In genomic region chr12:114220311-114220710, GRCh38 we compare ENCODE assay signal across 26 cellular contexts.
"Had no signal": no experiment of that assay in that cellular context is flagged by ENCODE, and none has a peak within 500 bp of the region (broad histone marks: within the 10 kb centered on the region; RNA-seq: fewer than 3 reads in every experiment).

No MANE protein-coding gene starts in this region.

- H3K9me3 ChIP-seq: ascending aorta had no signal

- H3K4me3 Mint-ChIP-seq: activated B cell treated with CpG ODN at 0.5 μM for 24 hours; activated CD4-positive, alpha-beta T cell treated with anti-CD3 and anti-CD28 coated beads, Interleukin-2, amount 10 ng/mL, durations not matched to agents 24 days and 14 days; activated CD8-positive, alpha-beta memory T cell treated with anti-CD3 and anti-CD28 coated beads, Interleukin-2, amount 10 ng/mL, durations not matched to agents 7 days and 5 days; activated naive CD4-positive, alpha-beta T cell treated with anti-CD3 and anti-CD28 coated beads, Interleukin-2, amount 50 U/mL, for 24 hours; activated naive CD8-positive, alpha-beta T cell treated with anti-CD3 and anti-CD28 coated beads, Interleukin-2, amount 50 U/mL, for 24 hours; activated T-cell treated with anti-CD3 and anti-CD28 coated beads, Interleukin-2, amount 50 U/mL, for 24 hours; activated T-helper 1 cell treated with anti-CD3 and anti-CD28 coated beads, Interleukin-12 subunit alpha, Interleukin-12 subunit beta, Interleukin-2, Interleukin-4 antibody, amounts not matched to agents 30 ng/mL and 10 ng/mL and 1 ng/mL, durations not matched to agents 14 hours and 24 hours and 36 hours; central memory CD8-positive, alpha-beta T cell; IgD-negative memory B cell; T-helper 17 cell had no signal

- H3K27me3 ChIP-seq: ascending aorta, body of pancreas had no signal

- H3K27ac ChIP-seq: ascending aorta, body of pancreas, KMS-11, PC-9 had no signal

- H3K27ac Mint-ChIP-seq: activated B cell treated with CpG ODN at 0.5 μM for 24 hours; activated CD4-positive, alpha-beta T cell treated with anti-CD3 and anti-CD28 coated beads, Interleukin-2, amount 10 ng/mL, durations not matched to agents 24 days and 14 days; activated CD8-positive, alpha-beta memory T cell treated with anti-CD3 and anti-CD28 coated beads, Interleukin-2, amount 10 ng/mL, durations not matched to agents 7 days and 5 days; activated naive CD4-positive, alpha-beta T cell treated with anti-CD3 and anti-CD28 coated beads, Interleukin-2, amount 50 U/mL, for 24 hours; activated naive CD8-positive, alpha-beta T cell treated with anti-CD3 and anti-CD28 coated beads, Interleukin-2, amount 50 U/mL, for 24 hours; activated T-cell treated with anti-CD3 and anti-CD28 coated beads, Interleukin-2, amount 50 U/mL, for 24 hours; activated T-helper 1 cell treated with anti-CD3 and anti-CD28 coated beads, Interleukin-12 subunit alpha, Interleukin-12 subunit beta, Interleukin-2, Interleukin-4 antibody, amounts not matched to agents 30 ng/mL and 10 ng/mL and 1 ng/mL, durations not matched to agents 14 hours and 24 hours and 36 hours; IgD-negative memory B cell; T-helper 17 cell had no signal

- DNase-seq: activated B cell treated with CpG ODN at 0.5 μM for 24 hours; activated CD4-positive, alpha-beta T cell treated with anti-CD3 and anti-CD28 coated beads for 1 hour; activated CD4-positive, alpha-beta T cell treated with anti-CD3 and anti-CD28 coated beads, Interleukin-2, amount 10 ng/mL, durations not matched to agents 24 days and 14 days; activated CD4-positive, alpha-beta T cell treated with anti-CD3 and anti-CD28 coated beads, Interleukin-2, amount 50 U/mL, for 48 hours; activated CD8-positive, alpha-beta memory T cell treated with anti-CD3 and anti-CD28 coated beads, Interleukin-2, amount 10 ng/mL, durations not matched to agents 7 days and 5 days; activated effector memory CD4-positive, alpha-beta T cell treated with Interleukin-2 at 50 U/mL for 16 hours; activated naive CD4-positive, alpha-beta T cell; activated naive CD8-positive, alpha-beta T cell treated with anti-CD3 and anti-CD28 coated beads, Interleukin-2, amount 50 U/mL, for 24 hours; activated T-cell treated with anti-CD3 and anti-CD28 coated beads, Interleukin-2, amount 50 U/mL, for 24 hours; amniotic stem cell; body of pancreas; NCI-H1092; NCI-H1417; NCI-H1930; NCI-H446 treated with DMSO at 0.1 percent for 48 hours; NCI-H524 treated with DMSO at 0.1 percent for 48 hours; PC-9; SHP77 treated with DMSO at 0.1 percent for 48 hours; T-helper 17 cell; T-helper 9 cell had no signal

- H3K27me3 Mint-ChIP-seq: activated CD4-positive, alpha-beta T cell treated with anti-CD3 and anti-CD28 coated beads, Interleukin-2, amount 10 ng/mL, durations not matched to agents 24 days and 14 days; activated CD8-positive, alpha-beta memory T cell treated with anti-CD3 and anti-CD28 coated beads, Interleukin-2, amount 10 ng/mL, durations not matched to agents 7 days and 5 days had no signal

- H3K9me3 Mint-ChIP-seq: activated CD4-positive, alpha-beta T cell treated with anti-CD3 and anti-CD28 coated beads, Interleukin-2, amount 10 ng/mL, durations not matched to agents 24 days and 14 days; activated naive CD8-positive, alpha-beta T cell treated with anti-CD3 and anti-CD28 coated beads, Interleukin-2, amount 50 U/mL, for 24 hours; activated T-cell treated with anti-CD3 and anti-CD28 coated beads, Interleukin-2, amount 50 U/mL, for 24 hours had no signal

- H3K36me3 ChIP-seq: ascending aorta had no signal

- H3K9ac ChIP-seq: KMS-11 had no signal

- H3K4me3 ChIP-seq: ascending aorta, body of pancreas, PC-9 had no signal

- H3K4me2 ChIP-seq: KMS-11, PC-9 had no signal

- H3K36me3 Mint-ChIP-seq: activated CD8-positive, alpha-beta memory T cell treated with anti-CD3 and anti-CD28 coated beads, Interleukin-2, amount 10 ng/mL, durations not matched to agents 7 days and 5 days; activated naive CD4-positive, alpha-beta T cell treated with anti-CD3 and anti-CD28 coated beads, Interleukin-2, amount 50 U/mL, for 24 hours; IgD-negative memory B cell had no signal

- H3K4me1 Mint-ChIP-seq: activated B cell treated with CpG ODN at 0.5 μM for 24 hours; activated CD4-positive, alpha-beta T cell treated with anti-CD3 and anti-CD28 coated beads, Interleukin-2, amount 10 ng/mL, durations not matched to agents 24 days and 14 days; activated CD8-positive, alpha-beta memory T cell treated with anti-CD3 and anti-CD28 coated beads, Interleukin-2, amount 10 ng/mL, durations not matched to agents 7 days and 5 days; activated naive CD4-positive, alpha-beta T cell treated with anti-CD3 and anti-CD28 coated beads, Interleukin-2, amount 50 U/mL, for 24 hours; activated naive CD8-positive, alpha-beta T cell treated with anti-CD3 and anti-CD28 coated beads, Interleukin-2, amount 50 U/mL, for 24 hours; central memory CD8-positive, alpha-beta T cell; IgD-negative memory B cell; T-helper 17 cell had no signal

- ATAC-seq: activated CD8-positive, alpha-beta memory T cell treated with anti-CD3 and anti-CD28 coated beads, Interleukin-2, amount 10 ng/mL, durations not matched to agents 7 days and 5 days; activated naive CD8-positive, alpha-beta T cell treated with anti-CD3 and anti-CD28 coated beads, Interleukin-2, amount 50 U/mL, for 24 hours; body of pancreas; T-helper 17 cell had no signal

- H2AFZ ChIP-seq: PC-9 had no signal

- H3K4me1 ChIP-seq: ascending aorta, body of pancreas had no signal
